Comparison of ENCODE assay signal across 9 cellular contexts in genomic region chr19:38658462-38659306, GRCh38. TPM values are rescaled to one million over a fixed set of nuclear protein-coding genes. Genes with fewer than 3 reads are reported as not detected.
DNase-seq lines count a peak whose midpoint lies in the region; ATAC-seq and TF ChIP-seq lines count a peak whose summit lies in the region.
"Had no signal": no experiment of that assay in that cellular context is flagged by ENCODE, and none has a peak within 500 bp of the region (broad histone marks: within the 10 kb centered on the region; RNA-seq: fewer than 3 reads in every experiment).

No MANE protein-coding gene starts in this region.

- CTCF ChIA-PET in SK-N-SH (lab: Yijun Ruan, JAX): interaction anchor here (0.7 to 1.6 kb wide), 2 partner anchors 61 to 115 kb away, joined by 3 read pairs; no protein-coding TSS in a partner anchor

- H3K27ac ChIP-seq in SK-N-SH (ENCODE audit: low read depth in 2 of 2, low read length in 1 of 2): peak overlapping the region; percentile 84 to 99

- TF ChIP-seq RAD21 in SK-N-SH (IDR thresholded peaks at IDR 0.05; ENCODE audit: low read length): no peak

- peaks cover 65% of the 10 kb centered on the region for H3K36me3 Mint-ChIP-seq in activated T-cell treated with anti-CD3 and anti-CD28 coated beads, Interleukin-2, amount 50 U/mL, for 24 hours (ENCODE audit: low read depth)
- H3K36me3 Mint-ChIP-seq in activated T-cell treated with anti-CD3 and anti-CD28 coated beads, Interleukin-2, amount 50 U/mL, for 4 hours (ENCODE audit: insufficient read depth): peaks cover 14% of the 10 kb centered on the region

- peaks cover 12 to 60% of the 10 kb centered on the region in 2 experiments for H3K4me1 ChIP-seq in SK-N-SH (ENCODE audit: control insufficient read depth in 1 of 2, insufficient read depth in 2 of 2, low read depth in 1 of 2, low read length in 1 of 2)

- no peaks in the 10 kb centered on the region for H3K9me3 ChIP-seq in SK-N-SH

- TF ChIP-seq EP300 in SK-N-SH (IDR thresholded peaks at IDR 0.05; ENCODE audit: borderline replicate concordance in 1 of 2, low read depth in 1 of 2, low read length in 1 of 2): peak in 1 of 2 experiments; percentile 84; a peak in 2 of 4 replicates

- peak overlapping the region; percentile 84 for H3K4me2 ChIP-seq in SK-N-SH

- peak overlapping the region; percentile 92 for H3K27ac Mint-ChIP-seq in activated T-cell treated with anti-CD3 and anti-CD28 coated beads, Interleukin-2, amount 50 U/mL, for 24 hours
- H3K27ac Mint-ChIP-seq: activated naive CD8-positive, alpha-beta T cell had no signal

- peaks cover 6 to 16% of the 10 kb centered on the region in 2 experiments for H3K36me3 ChIP-seq in SK-N-SH (replicated peaks in 1 of 2; ENCODE audit: control insufficient read depth in 1 of 2, insufficient read depth in 2 of 2, low read length in 1 of 2)

- WGBS in SK-N-SH (ENCODE audit: low lambda C conversion rate): 22% methylated on average over 15 of the region's 15 CpGs

- peaks cover 80% of the 10 kb centered on the region for H3K4me1 Mint-ChIP-seq in activated T-cell treated with anti-CD3 and anti-CD28 coated beads, Interleukin-2, amount 50 U/mL, for 24 hours (ENCODE audit: low read depth)
- H3K4me1 Mint-ChIP-seq in activated T-cell treated with anti-CD3 and anti-CD28 coated beads, Interleukin-2, amount 50 U/mL, for 4 hours (ENCODE audit: low read depth): peaks cover 84% of the 10 kb centered on the region

- peaks cover 95% of the 10 kb centered on the region for H3K79me2 ChIP-seq in SK-N-SH (ENCODE audit: insufficient read depth)

- peak overlapping the region; percentile 83 for H3K9ac ChIP-seq in SK-N-SH

- no peaks in the 10 kb centered on the region for H3K9me2 ChIP-seq in SK-N-SH

- no peak for ATAC-seq in activated T-cell treated with anti-CD3 and anti-CD28 coated beads, Interleukin-2, amount 50 U/mL, for 4 hours
- ATAC-seq in GM19467 (IDR thresholded peaks at IDR 0.05; ENCODE audit: unreplicated experiment): no peak
- ATAC-seq in HG02763 (IDR thresholded peaks at IDR 0.05; ENCODE audit: unreplicated experiment): no peak
- ATAC-seq in GM19351 (IDR thresholded peaks at IDR 0.05; ENCODE audit: unreplicated experiment): no peak

- no peaks in the 10 kb centered on the region for H3K9me3 Mint-ChIP-seq in activated T-cell treated with anti-CD3 and anti-CD28 coated beads, Interleukin-2, amount 50 U/mL, for 24 hours
- H3K9me3 Mint-ChIP-seq in activated T-cell treated with anti-CD3 and anti-CD28 coated beads, Interleukin-2, amount 50 U/mL, for 4 hours: no peaks in the 10 kb centered on the region

- DNase-seq in activated T-cell treated with anti-CD3 and anti-CD28 coated beads, Interleukin-2, amount 50 U/mL, for 24 hours: no peak
- DNase-seq in activated T-cell treated with anti-CD3 and anti-CD28 coated beads, Interleukin-2, amount 50 U/mL, for 4 hours: no peak
- DNase-seq in SK-N-SH (no peak), fibroblast of the conjunctiva (ENCODE audit: low read depth) (peak; percentile 99), pons (ENCODE audit: low spot score) (peak; percentile 86)

- peak overlapping the region in 1 of 2 experiments; percentile 50; a peak in 3 of 4 replicates for H3K4me3 ChIP-seq in SK-N-SH (ENCODE audit: low read depth in 2 of 2, low read length in 1 of 2)

- H3K27me3 Mint-ChIP-seq in activated T-cell treated with anti-CD3 and anti-CD28 coated beads, Interleukin-2, amount 50 U/mL, for 24 hours: no peaks in the 10 kb centered on the region
- peaks cover 2% of the 10 kb centered on the region for H3K27me3 Mint-ChIP-seq in activated T-cell treated with anti-CD3 and anti-CD28 coated beads, Interleukin-2, amount 50 U/mL, for 4 hours (ENCODE audit: low read depth)

- POLR2A ChIA-PET in SK-N-SH (lab: Yijun Ruan, JAX): no interaction called here

- H3F3A ChIP-seq in SK-N-SH (replicated peaks; ENCODE audit: insufficient read depth): peaks cover 53% of the 10 kb centered on the region

- peaks cover 5% of the 10 kb centered on the region; the same call in 1 of the 2 replicates for H4K20me1 ChIP-seq in SK-N-SH (ENCODE audit: insufficient read depth)

- TF ChIP-seq CTCF in SK-N-SH (IDR thresholded peaks at IDR 0.05): no peak

- H3K4me3 Mint-ChIP-seq in activated T-cell treated with anti-CD3 and anti-CD28 coated beads, Interleukin-2, amount 50 U/mL, for 24 hours: no peak overlapping the region
- H3K4me3 Mint-ChIP-seq in activated T-cell treated with anti-CD3 and anti-CD28 coated beads, Interleukin-2, amount 50 U/mL, for 4 hours: no peak overlapping the region

- no peak overlapping the region for H2AFZ ChIP-seq in SK-N-SH (ENCODE audit: low read depth)

- H3K27me3 ChIP-seq in SK-N-SH (ENCODE audit: insufficient read depth): no peaks in the 10 kb centered on the region

TF ChIP-seq in SK-N-SH, 30 proteins besides CTCF, POLR2A, EP300 and RAD21 (continues in another document):
- TF ChIP-seq, protein P1, sequence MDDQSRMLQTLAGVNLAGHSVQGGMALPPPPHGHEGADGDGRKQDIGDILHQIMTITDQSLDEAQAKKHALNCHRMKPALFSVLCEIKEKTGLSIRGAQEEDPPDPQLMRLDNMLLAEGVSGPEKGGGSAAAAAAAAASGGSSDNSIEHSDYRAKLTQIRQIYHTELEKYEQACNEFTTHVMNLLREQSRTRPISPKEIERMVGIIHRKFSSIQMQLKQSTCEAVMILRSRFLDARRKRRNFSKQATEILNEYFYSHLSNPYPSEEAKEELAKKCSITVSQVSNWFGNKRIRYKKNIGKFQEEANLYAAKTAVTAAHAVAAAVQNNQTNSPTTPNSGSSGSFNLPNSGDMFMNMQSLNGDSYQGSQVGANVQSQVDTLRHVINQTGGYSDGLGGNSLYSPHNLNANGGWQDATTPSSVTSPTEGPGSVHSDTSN (IDR thresholded peaks at IDR 0.05): peak; percentile 59
- TF ChIP-seq TCF12 (IDR thresholded peaks at IDR 0.05) (peak; percentile 83), TAF1 (IDR thresholded peaks at IDR 0.05; ENCODE audit: borderline replicate concordance, low read depth, low read length) (no peak; the same call in 1 of the 2 replicates), NFIC (IDR thresholded peaks at IDR 0.05; ENCODE audit: borderline replicate concordance) (peak; percentile 96), JUND (IDR thresholded peaks at IDR 0.05) (peak; percentile 76), TEAD4 (IDR thresholded peaks at IDR 0.05; ENCODE audit: borderline replicate concordance, insufficient read depth) (peak; percentile 43; the same call in 1 of the 2 replicates), RXRA (IDR thresholded peaks at IDR 0.05; ENCODE audit: borderline replicate concordance, low read depth) (peak; percentile 38; the same call in 1 of the 2 replicates), ELF1 (IDR thresholded peaks at IDR 0.05) (no peak), IRF3 (IDR thresholded peaks at IDR 0.05; ENCODE audit: low read depth, low read length) (no peak), CHD2 (IDR thresholded peaks at IDR 0.05; ENCODE audit: low read length, partially characterized antibody) (no peak), POLR2AphosphoS5 (IDR thresholded peaks at IDR 0.05; ENCODE audit: low read depth, low read length) (0 out of 2 replicates have a peak, but pooled peaks have one; percentile 58), FOSL2 (IDR thresholded peaks at IDR 0.05; ENCODE audit: borderline replicate concordance, low read depth) (peak; percentile 84), MXI1 (IDR thresholded peaks at IDR 0.05; ENCODE audit: low read depth, low read length) (no peak), YY1 (IDR thresholded peaks at IDR 0.05; ENCODE audit: low read depth) (peak; percentile 65; the same call in 1 of the 2 replicates), RFX5 (IDR thresholded peaks at IDR 0.05; ENCODE audit: low read length) (no peak), SIN3A (IDR thresholded peaks at IDR 0.05; ENCODE audit: borderline replicate concordance, low read depth, low read length) (peak; percentile 78; the same call in 1 of the 2 replicates), SMC3 (IDR thresholded peaks at IDR 0.05; ENCODE audit: low read depth, low read length) (no peak)
- TF ChIP-seq, protein P2, sequence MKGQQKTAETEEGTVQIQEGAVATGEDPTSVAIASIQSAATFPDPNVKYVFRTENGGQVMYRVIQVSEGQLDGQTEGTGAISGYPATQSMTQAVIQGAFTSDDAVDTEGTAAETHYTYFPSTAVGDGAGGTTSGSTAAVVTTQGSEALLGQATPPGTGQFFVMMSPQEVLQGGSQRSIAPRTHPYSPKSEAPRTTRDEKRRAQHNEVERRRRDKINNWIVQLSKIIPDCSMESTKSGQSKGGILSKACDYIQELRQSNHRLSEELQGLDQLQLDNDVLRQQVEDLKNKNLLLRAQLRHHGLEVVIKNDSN (IDR thresholded peaks at IDR 0.05; ENCODE audit: borderline replicate concordance, low read depth): no peak
- TF ChIP-seq, protein P3, sequence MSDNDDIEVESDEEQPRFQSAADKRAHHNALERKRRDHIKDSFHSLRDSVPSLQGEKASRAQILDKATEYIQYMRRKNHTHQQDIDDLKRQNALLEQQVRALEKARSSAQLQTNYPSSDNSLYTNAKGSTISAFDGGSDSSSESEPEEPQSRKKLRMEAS (IDR thresholded peaks at IDR 0.05; ENCODE audit: low read depth): peak; percentile 88

RNA-seq across cellular contexts. Expression of gene ACTN4, which starts 11.2 kb away (rescaled TPM):
- total RNA-seq in activated T-cell treated with anti-CD3 and anti-CD28 coated beads, Interleukin-2, amount 50 U/mL, for 4 hours: 100 to 1,000 TPM; 215 to 233 (median 230) TPM
- polyA plus RNA-seq in SK-N-SH (2012; rRNA removed): 494 and 598 TPM in 2 replicates
- polyA plus RNA-seq in SK-N-SH (2012; cell fraction: cytosol; rRNA removed): 222 and 365 TPM in 2 replicates
- 687 and 951 TPM in 2 replicates for polyA plus RNA-seq in SK-N-SH (2012; cell fraction: nucleus; rRNA removed)

RNA-seq across cellular contexts. Expression of gene EIF3K, which starts 39.7 kb away (rescaled TPM):
- 100 to 1,000 TPM; 370 to 409 (median 401) TPM for total RNA-seq in activated T-cell treated with anti-CD3 and anti-CD28 coated beads, Interleukin-2, amount 50 U/mL, for 4 hours
- polyA plus RNA-seq in SK-N-SH (2012; rRNA removed): 405 and 484 TPM in 2 replicates
- polyA plus RNA-seq in SK-N-SH (2012; cell fraction: cytosol; rRNA removed): 274 and 343 TPM in 2 replicates
- polyA plus RNA-seq in SK-N-SH (2012; cell fraction: nucleus; rRNA removed): 285 and 487 TPM in 2 replicates

RNA-seq across cellular contexts. Expression of gene MAP4K1, which starts 40.9 kb away (rescaled TPM):
- 100 to 1,000 TPM; 109 to 130 (median 126) TPM for total RNA-seq in activated T-cell treated with anti-CD3 and anti-CD28 coated beads, Interleukin-2, amount 50 U/mL, for 4 hours
- polyA plus RNA-seq in SK-N-SH (2012; rRNA removed): 0.31 and 0.37 TPM in 2 replicates
- polyA plus RNA-seq in SK-N-SH (2012; cell fraction: cytosol; rRNA removed): 0.10 and 0.20 TPM in 2 replicates
- polyA plus RNA-seq in SK-N-SH (2012; cell fraction: nucleus; rRNA removed): 2.8 TPM in 2 replicates

Comparison
In these comparisons a context has a peak if more than half of its experiments do, and no peak if none do; other contexts are left out.
1. DNase-seq: peak in fibroblast of the conjunctiva (single experiment) and pons (single experiment); none in activated T-cell treated with anti-CD3 and anti-CD28 coated beads, Interleukin-2, amount 50 U/mL, for 24 hours (single experiment), activated T-cell treated with anti-CD3 and anti-CD28 coated beads, Interleukin-2, amount 50 U/mL, for 4 hours (single experiment) and SK-N-SH (single experiment).